ENCODE assay signal across 2 cellular contexts in genomic region chr7:115410427-115410805, GRCh38.
TF ChIP-seq lines count a peak whose summit lies in the region.

No MANE protein-coding gene starts in this region.

TF ChIP-seq in GM23338, 12 proteins besides CTCF, POLR2A, EP300 and RAD21:
- TF ChIP-seq JUNB (IDR thresholded peaks at IDR 0.05; ENCODE audit: unreplicated experiment) (no peak), POLR2AphosphoS5 (IDR thresholded peaks at IDR 0.05; ENCODE audit: low read depth) (no peak), ZNF331 (CRISPR knock-in tag; IDR thresholded peaks at IDR 0.05; ENCODE audit: low read depth) (no peak), STAT1 (IDR thresholded peaks at IDR 0.05; ENCODE audit: unreplicated experiment) (no peak)

TF ChIP-seq in H1, 55 proteins besides CTCF, POLR2A, EP300 and RAD21:
- TF ChIP-seq SAP30 (IDR thresholded peaks at IDR 0.05; ENCODE audit: insufficient read depth, insufficient replicate concordance, low read length) (no peak), TBP (IDR thresholded peaks at IDR 0.05; ENCODE audit: low read depth, low read length) (no peak), NANOG (IDR thresholded peaks at IDR 0.05; ENCODE audit: insufficient read depth, low read depth, low read length, poor library complexity, severe bottlenecking) (no peak), YY1 (IDR thresholded peaks at IDR 0.05; ENCODE audit: low read depth, low read length) (no peak), SIRT6 (IDR thresholded peaks at IDR 0.05; ENCODE audit: low read length) (no peak), MAX (IDR thresholded peaks at IDR 0.05) (no peak), CBX8 (IDR thresholded peaks at IDR 0.05; ENCODE audit: borderline replicate concordance, low read depth, low read length) (no peak), GTF2F1 (IDR thresholded peaks at IDR 0.05; ENCODE audit: borderline replicate concordance, low read depth, low read length) (no peak), ASH2L (IDR thresholded peaks at IDR 0.05; ENCODE audit: low read length) (no peak), EGR1 (IDR thresholded peaks at IDR 0.05; ENCODE audit: borderline replicate concordance, low read depth, low read length) (no peak), HDAC6 (IDR thresholded peaks at IDR 0.05; ENCODE audit: low read depth, low read length) (no peak), FOSL1 (IDR thresholded peaks at IDR 0.05; ENCODE audit: insufficient read depth, low read depth, low read length) (no peak), TAF1 (IDR thresholded peaks at IDR 0.05; ENCODE audit: low read depth, low read length) (no peak), TEAD4 (IDR thresholded peaks at IDR 0.05; ENCODE audit: low read depth, low read length) (no peak), TCF12 (IDR thresholded peaks at IDR 0.05; ENCODE audit: low read depth, low read length) (no peak), BCL11A (IDR thresholded peaks at IDR 0.05; ENCODE audit: low read depth in 2 of 2, low read length in 2 of 2) (no peak), SP2 (IDR thresholded peaks at IDR 0.05; ENCODE audit: low read length) (no peak)
